27 cellular contexts compared by ENCODE assay signal in the genomic region with DNA sequence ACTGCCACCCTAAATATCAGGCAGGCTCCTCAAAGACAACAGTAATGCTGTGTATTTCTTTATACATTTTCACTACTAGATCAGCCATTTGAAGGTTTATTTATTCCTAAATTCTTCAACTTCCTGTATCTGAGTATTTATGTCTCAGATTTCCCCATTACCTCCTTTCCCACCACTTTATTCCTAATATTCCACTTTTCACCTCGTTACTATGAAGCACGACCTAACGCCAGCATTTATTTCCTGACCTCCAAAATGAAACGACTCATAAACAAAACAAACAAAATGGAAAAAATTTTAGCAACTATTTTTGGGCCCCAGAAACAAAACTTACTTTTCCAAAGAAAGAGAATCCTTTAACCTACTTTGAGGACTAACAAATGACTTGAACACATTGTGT.
DNase-seq lines count a peak whose midpoint lies in the region; ATAC-seq, FAIRE-seq and TF ChIP-seq lines count a peak whose summit lies in the region.
"Had no signal": no experiment of that assay in that cellular context is flagged by ENCODE, and none has a peak within 500 bp of the region (broad histone marks: within the 10 kb centered on the region; RNA-seq: fewer than 3 reads in every experiment).

No MANE protein-coding gene starts in this region.

- no peaks in the 10 kb centered on the region for H3K9me2 ChIP-seq in GM23248 (ENCODE audit: insufficient read depth)

- no peak overlapping the region for H3K27ac Mint-ChIP-seq in activated T-helper 2 cell treated with anti-CD3 and anti-CD28 coated beads, Interferon-gamma antibody, Interleukin-2, Interleukin-4, amounts not matched to agents 10 μg/mL and 5 μg/mL and 100 μg/mL, durations not matched to agents 14 hours and 24 hours and 36 hours
- H3K27ac Mint-ChIP-seq: activated naive CD4-positive, alpha-beta T cell treated with anti-CD3 and anti-CD28 coated beads, Interleukin-2, amount 50 U/mL, for 24 hours; activated T-helper 1 cell treated with anti-CD3 and anti-CD28 coated beads, Interleukin-12 subunit alpha, Interleukin-12 subunit beta, Interleukin-2, Interleukin-4 antibody, amounts not matched to agents 30 ng/mL and 10 ng/mL and 1 ng/mL, durations not matched to agents 14 hours and 24 hours and 36 hours; stimulated activated naive CD8-positive, alpha-beta T cell treated with anti-CD3 and anti-CD28 coated beads, Interleukin-15, amount 100 ng/mL, for 72 hours had no signal

- no peak for ATAC-seq in esophagus mucosa
- ATAC-seq: foreskin keratinocyte; sciatic nerve; stimulated activated naive CD8-positive, alpha-beta T cell treated with anti-CD3 and anti-CD28 coated beads, Interleukin-15, amount 100 ng/mL, for 72 hours; WTC11 had no signal

- peaks cover 3% of the 10 kb centered on the region for H3K36me3 Mint-ChIP-seq in activated T-helper 2 cell treated with anti-CD3 and anti-CD28 coated beads, Interferon-gamma antibody, Interleukin-2, Interleukin-4, amounts not matched to agents 10 μg/mL and 5 μg/mL and 100 μg/mL, durations not matched to agents 14 hours and 24 hours and 36 hours (ENCODE audit: low read depth)
- H3K36me3 Mint-ChIP-seq: activated naive CD4-positive, alpha-beta T cell treated with anti-CD3 and anti-CD28 coated beads, Interleukin-2, amount 50 U/mL, for 24 hours; WTC11 had no signal

- no peaks in the 10 kb centered on the region for H4K20me1 ChIP-seq in GM23248 (ENCODE audit: insufficient read depth)

- H3K4me1 Mint-ChIP-seq in activated T-helper 2 cell treated with anti-CD3 and anti-CD28 coated beads, Interferon-gamma antibody, Interleukin-2, Interleukin-4, amounts not matched to agents 10 μg/mL and 5 μg/mL and 100 μg/mL, durations not matched to agents 14 hours and 24 hours and 36 hours (ENCODE audit: low read depth) = peaks cover 48% of the 10 kb centered on the region

- H3K4me1 ChIP-seq in GM23248 (ENCODE audit: insufficient read depth) (peaks cover 21% of the 10 kb centered on the region), ascending aorta (peaks cover 0 to 23% of the 10 kb centered on the region in 2 donors), prostate gland (replicated peaks) (peaks cover 23% of the 10 kb centered on the region)
- H3K4me1 ChIP-seq: BE2C, foreskin keratinocyte had no signal

- H3K4me2 ChIP-seq in GM23248 (ENCODE audit: unreplicated experiment) = no peak overlapping the region
- H3K4me2 ChIP-seq: GM23338 had no signal

- H3K36me3 ChIP-seq in GM23248 (ENCODE audit: low read depth) (no peaks in the 10 kb centered on the region), ascending aorta (no peaks in the 10 kb centered on the region), prostate gland (no peaks in the 10 kb centered on the region)
- H3K36me3 ChIP-seq: BE2C, left lung, upper lobe of right lung had no signal

- no peak for DNase-seq in GM23248
- DNase-seq in ascending aorta (ENCODE audit: low spot score in 2 of 2) = no peak
- no peak for DNase-seq in prostate gland (ENCODE audit: low spot score)
- DNase-seq in HT-29 (ENCODE audit: low spot score) = no peak
- no peak for DNase-seq in activated T-helper 2 cell treated with anti-CD3 and anti-CD28 coated beads, Interferon-gamma antibody, Interleukin-2, Interleukin-4, amounts not matched to agents 10 μg/mL and 5 μg/mL and 100 μg/mL, durations not matched to agents 14 hours and 24 hours and 36 hours (ENCODE audit: low spot score)
- DNase-seq in DMS114 treated with DMSO at 0.1 percent for 48 hours (lab: John Stamatoyannopoulos, UW; ENCODE audit: unreplicated experiment) = no peak
- DNase-seq: activated CD4-positive, alpha-beta T cell treated with anti-CD3 and anti-CD28 coated beads, Interleukin-2, amount 50 U/mL, for 1 hour; aorta; BE2C; central memory CD4-positive, alpha-beta T cell; DMS79; foreskin keratinocyte; hypothalamus; left lung; NCI-H1105 treated with DMSO at 0.1 percent for 48 hours; NCI-H345; posterior cingulate gyrus; Right ventricle myocardium superior; stimulated activated naive CD8-positive, alpha-beta T cell treated with anti-CD3 and anti-CD28 coated beads, Interleukin-15, amount 100 ng/mL, for 72 hours; upper lobe of right lung had no signal

- FAIRE-seq in islet of Langerhans (lab: Jason Lieb, UNC) = peak; percentile 78

- H3K4me3 ChIP-seq in GM23248 (no peak overlapping the region), ascending aorta (no peak overlapping the region), prostate gland (no peak overlapping the region)
- H3K4me3 ChIP-seq: GM23338, left lung, upper lobe of right lung had no signal

- peak overlapping the region; percentile 35 for H2AFZ ChIP-seq in GM23248
- H2AFZ ChIP-seq: GM23338 had no signal

- H3K27me3 Mint-ChIP-seq in activated T-helper 2 cell treated with anti-CD3 and anti-CD28 coated beads, Interferon-gamma antibody, Interleukin-2, Interleukin-4, amounts not matched to agents 10 μg/mL and 5 μg/mL and 100 μg/mL, durations not matched to agents 14 hours and 24 hours and 36 hours (ENCODE audit: low read depth) = peaks cover 5% of the 10 kb centered on the region
- H3K27me3 Mint-ChIP-seq: activated naive CD4-positive, alpha-beta T cell treated with anti-CD3 and anti-CD28 coated beads, Interleukin-2, amount 50 U/mL, for 24 hours; stimulated activated naive CD8-positive, alpha-beta T cell treated with anti-CD3 and anti-CD28 coated beads, Interleukin-15, amount 100 ng/mL, for 72 hours had no signal

- no peak for TF ChIP-seq POLR2A in prostate gland (IDR thresholded peaks at IDR 0.05)

- H3K27me3 ChIP-seq in GM23248 (replicated peaks; ENCODE audit: insufficient read depth) = no peaks in the 10 kb centered on the region
- H3K27me3 ChIP-seq in ascending aorta = no peaks in the 10 kb centered on the region
- H3K27me3 ChIP-seq in prostate gland (replicated peaks; ENCODE audit: insufficient read depth) = no peaks in the 10 kb centered on the region
- H3K27me3 ChIP-seq: BE2C, foreskin keratinocyte, left lung, upper lobe of right lung had no signal

- H3K9ac ChIP-seq in GM23248 = no peak overlapping the region

- H3K79me2 ChIP-seq in GM23248 (ENCODE audit: insufficient read depth) = no peaks in the 10 kb centered on the region

- WGBS in GM23248 (ENCODE audit: low coverage in 1 of 2, low lambda C conversion rate in 2 of 2, missing lambda C conversion rate in 2 of 2), 2 experiments = 70 to 77% methylated on average over 4 of the region's 4 CpGs
- WGBS in prostate gland = 43% methylated on average over 4 of the region's 4 CpGs

- peaks cover 7% of the 10 kb centered on the region; the same call in 1 of the 2 replicates for H3F3A ChIP-seq in GM23248 (ENCODE audit: insufficient read depth)

- in situ Hi-C loops in GM23248 (cut with MboI) = no loop called here

- intact Hi-C loops in ascending aorta (cut with DNase I) = no loop called here
- intact Hi-C loops in prostate gland (cut with DNase I) = no loop called here
- intact Hi-C loops in activated T-helper 2 cell treated with anti-CD3 and anti-CD28 coated beads, Interferon-gamma antibody, Interleukin-2, Interleukin-4, amounts not matched to agents 10 μg/mL and 5 μg/mL and 100 μg/mL, durations not matched to agents 14 hours and 24 hours and 36 hours (cut with micrococcal nuclease) = no loop called here

- no peak overlapping the region for H3K4me3 Mint-ChIP-seq in activated T-helper 2 cell treated with anti-CD3 and anti-CD28 coated beads, Interferon-gamma antibody, Interleukin-2, Interleukin-4, amounts not matched to agents 10 μg/mL and 5 μg/mL and 100 μg/mL, durations not matched to agents 14 hours and 24 hours and 36 hours (ENCODE audit: low read depth)
- H3K4me3 Mint-ChIP-seq: activated naive CD4-positive, alpha-beta T cell treated with anti-CD3 and anti-CD28 coated beads, Interleukin-2, amount 50 U/mL, for 24 hours; activated T-helper 1 cell treated with anti-CD3 and anti-CD28 coated beads, Interleukin-12 subunit alpha, Interleukin-12 subunit beta, Interleukin-2, Interleukin-4 antibody, amounts not matched to agents 30 ng/mL and 10 ng/mL and 1 ng/mL, durations not matched to agents 14 hours and 24 hours and 36 hours; GM23338; stimulated activated naive CD8-positive, alpha-beta T cell treated with anti-CD3 and anti-CD28 coated beads, Interleukin-15, amount 100 ng/mL, for 72 hours; WTC11 had no signal

- H3K9me3 Mint-ChIP-seq in activated T-helper 2 cell treated with anti-CD3 and anti-CD28 coated beads, Interferon-gamma antibody, Interleukin-2, Interleukin-4, amounts not matched to agents 10 μg/mL and 5 μg/mL and 100 μg/mL, durations not matched to agents 14 hours and 24 hours and 36 hours = no peaks in the 10 kb centered on the region
- H3K9me3 Mint-ChIP-seq: activated naive CD4-positive, alpha-beta T cell treated with anti-CD3 and anti-CD28 coated beads, Interleukin-2, amount 50 U/mL, for 24 hours; activated T-helper 1 cell treated with anti-CD3 and anti-CD28 coated beads, Interleukin-12 subunit alpha, Interleukin-12 subunit beta, Interleukin-2, Interleukin-4 antibody, amounts not matched to agents 30 ng/mL and 10 ng/mL and 1 ng/mL, durations not matched to agents 14 hours and 24 hours and 36 hours; GM23338; stimulated activated naive CD8-positive, alpha-beta T cell treated with anti-CD3 and anti-CD28 coated beads, Interleukin-15, amount 100 ng/mL, for 72 hours; WTC11 had no signal

- H3K9me3 ChIP-seq in GM23248 (ENCODE audit: low read depth) = no peaks in the 10 kb centered on the region
- H3K9me3 ChIP-seq in ascending aorta = no peaks in the 10 kb centered on the region
- no peaks in the 10 kb centered on the region for H3K9me3 ChIP-seq in prostate gland
- H3K9me3 ChIP-seq: BE2C, left lung, upper lobe of right lung had no signal

- no peak overlapping the region for H3K27ac ChIP-seq in GM23248
- peak overlapping the region; percentile 65 to 66 for H3K27ac ChIP-seq in ascending aorta
- peak overlapping the region; percentile 60 to 66 for H3K27ac ChIP-seq in prostate gland
- H3K27ac ChIP-seq: foreskin keratinocyte, upper lobe of right lung had no signal

- TF ChIP-seq CTCF in ascending aorta (IDR thresholded peaks at IDR 0.05) (no peak), prostate gland (IDR thresholded peaks at IDR 0.05) (no peak)
